ENCODE assay signal across 20 cellular contexts in genomic region chr2:117714761-117715160, GRCh38.
"Had no signal": no experiment of that assay in that cellular context is flagged by ENCODE, and none has a peak within 500 bp of the region (broad histone marks: within the 10 kb centered on the region; RNA-seq: fewer than 3 reads in every experiment).

No MANE protein-coding gene starts in this region.

- H3K27me3 ChIP-seq: pancreas, right atrium auricular region, right lobe of liver, tibial nerve, uterus had no signal

- H3K4me1 ChIP-seq: left ventricle myocardium inferior, pancreas, prostate gland, right atrium auricular region, right lobe of liver, tibial nerve, uterus had no signal

- H3K9me3 ChIP-seq: pancreas, prostate gland, right atrium auricular region, right lobe of liver, uterus had no signal

- DNase-seq: islet precursor cell; left ventricle myocardium inferior; midbrain; naive thymus-derived CD8-positive, alpha-beta T cell; pancreas; posterior cingulate gyrus; right lobe of liver; stimulated activated CD4-positive, alpha-beta T cell treated with anti-CD3 and anti-CD28 coated beads, Interleukin-1b, Interleukin-23, amount 100 ng/mL, for 48 hours; stimulated activated CD4-positive, alpha-beta T cell treated with anti-CD3 and anti-CD28 coated beads, Interleukin-2, amount 100 ng/mL, for 48 hours; stimulated activated CD4-positive, alpha-beta T cell treated with anti-CD3 and anti-CD28 coated beads, Interleukin-4, amount 100 ng/mL, for 4 hours; stimulated activated CD8-positive, alpha-beta memory T cell treated with anti-CD3 and anti-CD28 coated beads, Interleukin-4, amount 100 ng/mL, for 48 hours; stimulated activated naive CD4-positive, alpha-beta T cell treated with Interleukin-2 at 50 U/mL for 16 hours; stimulated activated naive CD8-positive, alpha-beta T cell treated with anti-CD3 and anti-CD28 coated beads, Interleukin-15, amount 100 ng/mL, for 72 hours; substantia nigra; uterus had no signal

- H3K4me3 ChIP-seq: left ventricle myocardium inferior, lung, pancreas, prostate gland, right atrium auricular region, right lobe of liver, smooth muscle cell, tibial nerve, uterus had no signal

- H3K36me3 ChIP-seq: left ventricle myocardium inferior, pancreas, prostate gland, right atrium auricular region, right lobe of liver, tibial nerve, uterus had no signal

- H3K27ac ChIP-seq: left ventricle myocardium inferior, pancreas, prostate gland, right atrium auricular region, right lobe of liver, uterus had no signal
